ENCODE assay signal across 37 cellular contexts in the genomic region with DNA sequence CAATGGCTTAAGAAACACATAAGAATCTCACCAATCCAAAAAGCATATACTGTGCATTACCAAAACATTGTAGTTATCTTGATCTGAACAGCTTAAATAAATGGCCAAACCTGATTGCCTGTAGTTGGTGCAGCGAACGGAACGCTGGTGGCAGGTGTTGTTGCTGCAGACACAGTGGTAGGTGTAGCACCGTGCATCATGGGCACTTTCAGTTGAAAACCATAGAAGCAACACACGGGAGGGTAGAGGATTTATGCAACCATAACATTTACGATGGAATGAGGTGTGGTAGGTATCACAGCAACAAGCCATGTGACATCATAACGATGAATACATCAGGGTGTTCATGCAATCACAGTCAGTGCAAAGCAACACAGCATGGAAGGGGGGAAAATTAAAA.
DNase-seq lines count a peak whose midpoint lies in the region; ATAC-seq, FAIRE-seq and TF ChIP-seq lines count a peak whose summit lies in the region.
"Had no signal": no experiment of that assay in that cellular context is flagged by ENCODE, and none has a peak within 500 bp of the region (broad histone marks: within the 10 kb centered on the region; RNA-seq: fewer than 3 reads in every experiment).

No MANE protein-coding gene starts in this region.

- no peak for ATAC-seq in HepG2
- no peak for ATAC-seq in right lobe of liver
- ATAC-seq: A549; CD8-positive, alpha-beta T cell had no signal

- H2BK12ac ChIP-seq in H9 (ENCODE audit: insufficient read length, low read depth, low read length), result no peak overlapping the region
- no peak overlapping the region for H2BK12ac ChIP-seq in trophoblast cell (ENCODE audit: low read length)

- 99% methylated on average over 7 of the region's 7 CpGs for WGBS in HepG2 (ENCODE audit: low lambda C conversion rate)
- 77% methylated on average over 7 of the region's 7 CpGs for WGBS in right lobe of liver (ENCODE audit: insufficient coverage, low coverage, low lambda C conversion rate, missing lambda C conversion rate)
- no CpG with 5 or more reads among the region's 7 CpGs for WGBS in H9 (ENCODE audit: extremely low coverage, insufficient read length, low lambda C conversion rate)
- WGBS in trophoblast cell (ENCODE audit: extremely low coverage, insufficient coverage, insufficient read length), result no CpG with 5 or more reads among the region's 7 CpGs

- no peaks in the 10 kb centered on the region for H3K9me3 Mint-ChIP-seq in H9
- H3K9me3 Mint-ChIP-seq: CD14-positive monocyte; CD4-positive, alpha-beta memory T cell; CD4-positive, alpha-beta T cell; CD4-positive, CD25-positive, alpha-beta regulatory T cell; CD8-positive, alpha-beta memory T cell; CD8-positive, alpha-beta T cell had no signal

- no peak for TF ChIP-seq EP300 in HepG2 (IDR thresholded peaks at IDR 0.05; ENCODE audit: low read depth in 2 of 2, low read length in 2 of 2)
- TF ChIP-seq EP300 in HepG2 (CRISPR knock-in tag; IDR thresholded peaks at IDR 0.05; ENCODE audit: borderline replicate concordance), result no peak

- BruUV-seq in HepG2 (replicated peaks; lab: Mats Ljungman, UMichigan), result no TSS peak

- H3T11ph ChIP-seq in H9 (ENCODE audit: low read length), result no peak overlapping the region

- no peak overlapping the region for H3K27ac Mint-ChIP-seq in H9
- H3K27ac Mint-ChIP-seq: B cell; CD14-positive monocyte; CD4-positive, alpha-beta memory T cell; CD4-positive, alpha-beta T cell; CD4-positive, CD25-positive, alpha-beta regulatory T cell; CD8-positive, alpha-beta memory T cell; CD8-positive, alpha-beta T cell had no signal

- H4K8ac ChIP-seq in H9 (replicated peaks; ENCODE audit: insufficient read length, low read depth, low read length) (no peak overlapping the region), trophoblast cell (ENCODE audit: low read depth, low read length) (no peak overlapping the region)

- H3K23me2 ChIP-seq in H9 (ENCODE audit: insufficient read length, low read depth, low read length, poor library complexity, severe bottlenecking), result no peaks in the 10 kb centered on the region

- no peaks in the 10 kb centered on the region for H3K36me3 Mint-ChIP-seq in H9 (ENCODE audit: insufficient read depth in 1 of 3, low read depth in 3 of 3)

- POLR2A ChIA-PET in HepG2 (lab: Yijun Ruan, JAX), result no interaction called here

- H3K56ac ChIP-seq in H9 (ENCODE audit: insufficient read length, low read depth, low read length), result no peak overlapping the region

- H3K23ac ChIP-seq in H9 (ENCODE audit: insufficient read length, low read depth, low read length), result peak overlapping the region; percentile 95
- no peak overlapping the region for H3K23ac ChIP-seq in trophoblast cell (ENCODE audit: low read length)

- H3K4me1 ChIP-seq in HepG2 (ENCODE audit: insufficient read depth, low read length) (peaks cover 24% of the 10 kb centered on the region), right lobe of liver (no peaks in the 10 kb centered on the region), H9 (ENCODE audit: insufficient read depth, low read length) (no peaks in the 10 kb centered on the region), trophoblast cell (ENCODE audit: control insufficient read depth in 1 of 2, insufficient read depth in 2 of 2, low read length in 2 of 2) (peaks cover 0 to 1% of the 10 kb centered on the region in 2 experiments)
- H3K4me1 ChIP-seq: A549; BE2C; BLaER1; BLaER1 treated with 17β-estradiol and CSF1 and Interleukin-3, amounts not matched to agents 10 nM and 100 nM; Caco-2 had no signal

- H3K4me2 ChIP-seq in HepG2 (ENCODE audit: low read depth, low read length) (no peak overlapping the region), H9 (ENCODE audit: insufficient read depth, insufficient read length, low read length) (no peak overlapping the region), trophoblast cell (ENCODE audit: low read length) (no peak overlapping the region)
- H3K4me2 ChIP-seq: A549; BLaER1; BLaER1 treated with 17β-estradiol and CSF1 and Interleukin-3, amounts not matched to agents 10 nM and 100 nM had no signal

- no peak overlapping the region for H2BK15ac ChIP-seq in H9 (ENCODE audit: low read depth, low read length)

- no peak overlapping the region for H2BK20ac ChIP-seq in H9 (ENCODE audit: low read depth, low read length, poor library complexity, severe bottlenecking)

- TF ChIP-seq POLR2A in HepG2 (IDR thresholded peaks at IDR 0.05; ENCODE audit: insufficient read depth in 1 of 2, low read depth in 2 of 2, low read length in 2 of 2) (no peak), right lobe of liver (IDR thresholded peaks at IDR 0.05) (no peak), GM12891 (IDR thresholded peaks at IDR 0.05; ENCODE audit: low read depth, low read length) (no peak)

- CTCF ChIA-PET in HepG2 (lab: Yijun Ruan, JAX; ENCODE audit: low intra/inter-chr PET ratio, low total read pairs), result no interaction called here

- H3K14ac ChIP-seq in H9 (ENCODE audit: insufficient read depth, low read length) (no peak overlapping the region), trophoblast cell (ENCODE audit: low read length) (no peak overlapping the region)

- H3K36me3 ChIP-seq in HepG2 (replicated peaks in 1 of 2; ENCODE audit: control insufficient read depth in 1 of 2, insufficient read depth in 2 of 2, low read length in 2 of 2) (peaks cover 1 to 50% of the 10 kb centered on the region in 2 experiments; a peak in 4 of 5 replicates), right lobe of liver (peaks cover 0 to 3% (median 2%) of the 10 kb centered on the region in 4 donors), trophoblast cell (ENCODE audit: control insufficient read depth in 1 of 2, insufficient read depth in 2 of 2, low read length in 2 of 2) (peaks cover 2 to 4% of the 10 kb centered on the region in 2 experiments)
- H3K36me3 ChIP-seq: BE2C had no signal

- H3K9me3 ChIP-seq in HepG2 (ENCODE audit: low read length) (no peaks in the 10 kb centered on the region), right lobe of liver (no peaks in the 10 kb centered on the region), H9 (ENCODE audit: control insufficient read depth, low read depth, low read length) (no peaks in the 10 kb centered on the region), trophoblast cell (ENCODE audit: insufficient read depth, low read depth, low read length) (no peaks in the 10 kb centered on the region)
- H3K9me3 ChIP-seq: A549; BE2C; BLaER1; BLaER1 treated with 17β-estradiol and CSF1 and Interleukin-3, amounts not matched to agents 10 nM and 100 nM; Caco-2 had no signal

- H3K18ac ChIP-seq in H9 (ENCODE audit: insufficient read length, low read depth, low read length) (no peak overlapping the region), trophoblast cell (ENCODE audit: low read length) (no peak overlapping the region)

- H3K79me1 ChIP-seq in H9 (ENCODE audit: insufficient read depth, low read depth, low read length, poor library complexity, severe bottlenecking), result no peaks in the 10 kb centered on the region
- H3K79me1 ChIP-seq in trophoblast cell (ENCODE audit: low read length), result no peaks in the 10 kb centered on the region

- H2BK5ac ChIP-seq in H9 (ENCODE audit: insufficient read length, low read length), result no peak overlapping the region
- no peak overlapping the region for H2BK5ac ChIP-seq in trophoblast cell (ENCODE audit: low read depth, low read length, poor library complexity)

- H3K27ac ChIP-seq in HepG2 (ENCODE audit: extremely low read length, insufficient read depth, low read length), result no peak overlapping the region
- H3K27ac ChIP-seq in right lobe of liver, result no peak overlapping the region
- H3K27ac ChIP-seq in H9 (ENCODE audit: insufficient read length, low read depth, low read length), result no peak overlapping the region
- no peak overlapping the region for H3K27ac ChIP-seq in trophoblast cell (ENCODE audit: low read depth, low read length)
- H3K27ac ChIP-seq: 22Rv1; A549; BLaER1; BLaER1 treated with 17β-estradiol and CSF1 and Interleukin-3, amounts not matched to agents 10 nM and 100 nM; C4-2B had no signal

- H3K4me3 Mint-ChIP-seq in H9, result no peak overlapping the region
- H3K4me3 Mint-ChIP-seq: B cell; CD14-positive monocyte; CD4-positive, alpha-beta memory T cell; CD4-positive, alpha-beta T cell; CD4-positive, CD25-positive, alpha-beta regulatory T cell; CD8-positive, alpha-beta memory T cell; CD8-positive, alpha-beta T cell had no signal

- H2AK5ac ChIP-seq in H9 (ENCODE audit: insufficient read length, low read length), result no peak overlapping the region
- H2AK5ac ChIP-seq in trophoblast cell (ENCODE audit: low read length), result no peak overlapping the region

- H3K27me3 ChIP-seq in HepG2 (ENCODE audit: control insufficient read depth in 1 of 2, insufficient read depth in 2 of 2, low read length in 2 of 2), result no peaks in the 10 kb centered on the region
- H3K27me3 ChIP-seq in right lobe of liver, result no peaks in the 10 kb centered on the region
- H3K27me3 ChIP-seq in H9 (ENCODE audit: insufficient read depth, low read length), result no peaks in the 10 kb centered on the region
- H3K27me3 ChIP-seq in trophoblast cell (ENCODE audit: insufficient read depth, low read length), result no peaks in the 10 kb centered on the region
- H3K27me3 ChIP-seq: BE2C had no signal

- H2AFZ ChIP-seq in HepG2 (ENCODE audit: low read length), result no peak overlapping the region
- H2AFZ ChIP-seq in H9 (ENCODE audit: low read length), result no peak overlapping the region
- no peak overlapping the region for H2AFZ ChIP-seq in trophoblast cell (ENCODE audit: insufficient read depth, low read length, poor library complexity)

- no peak for TF ChIP-seq RAD21 in HepG2 (CRISPR knock-in tag; IDR thresholded peaks at IDR 0.05)

- H3K4ac ChIP-seq in H9 (ENCODE audit: low read depth, low read length), result no peak overlapping the region
- H3K4ac ChIP-seq in trophoblast cell (ENCODE audit: low read depth, low read length), result no peak overlapping the region

- H3K79me2 ChIP-seq in HepG2 (ENCODE audit: insufficient read depth, low read length) (no peaks in the 10 kb centered on the region), H9 (ENCODE audit: insufficient read depth, low read length) (no peaks in the 10 kb centered on the region), trophoblast cell (ENCODE audit: control insufficient read depth, insufficient read depth, low read length, poor library complexity) (no peaks in the 10 kb centered on the region)

- no peak overlapping the region for H3K9ac ChIP-seq in HepG2 (ENCODE audit: insufficient read depth, low read depth, low read length)
- H3K9ac ChIP-seq in H9 (ENCODE audit: extremely low read depth, insufficient read length, low read length), result no peak overlapping the region
- no peak overlapping the region for H3K9ac ChIP-seq in trophoblast cell (ENCODE audit: low read length)
- H3K9ac ChIP-seq: BLaER1; BLaER1 treated with 17β-estradiol and CSF1 and Interleukin-3, amounts not matched to agents 10 nM and 100 nM had no signal

- DNase-seq in HepG2 (ENCODE audit: low spot score) (no peak), right lobe of liver (no peak), GM12891 (ENCODE audit: insufficient read length, low spot score) (no peak), H9 (no peak), trophoblast cell (peak; percentile 15 to 56), superior temporal gyrus (ENCODE audit: extremely low spot score) (no peak), NCI-H524 (lab: John Stamatoyannopoulos, UW) (no peak)
- no peak for DNase-seq in activated CD4-positive, alpha-beta T cell treated with anti-CD3 and anti-CD28 coated beads for 48 hours
- DNase-seq: 8988T; ACHN; AML-193; BE2C; C1 segment of cervical spinal cord; Caco-2; Calu3; CD4-positive, alpha-beta memory T cell; CD4-positive, alpha-beta T cell; CD4-positive, CD25-positive, alpha-beta regulatory T cell; CD8-positive, alpha-beta memory T cell; CD8-positive, alpha-beta T cell; COR-L47; DMS 273 treated with DMSO at 0.1 percent for 48 hours; DMS153; DMS53; DMS79; DMS79 treated with DMSO at 0.1 percent for 48 hours; DND-41; EL had no signal

- intact Hi-C loops in HepG2 (cut with micrococcal nuclease; ENCODE audit: unreplicated experiment), result no loop called here
- intact Hi-C loops in right lobe of liver (cut with DNase I), result no loop called here

- FAIRE-seq in HepG2 (lab: Jason Lieb, UNC) (peak; percentile 4), GM12891 (lab: Jason Lieb, UNC) (peak; percentile 60)
- FAIRE-seq: A204.1, A549, D721Med had no signal

- in situ Hi-C loops in HepG2 (cut with HindIII; ENCODE audit: extremely low pct_ligation_motif_present, low pct_unique_long_range_greater_than_20kb), result no loop called here

- no peak overlapping the region for H4K5ac ChIP-seq in H9 (ENCODE audit: insufficient read length, low read depth, low read length)

- H4K91ac ChIP-seq in H9 (ENCODE audit: insufficient read length, low read depth, low read length) (no peak overlapping the region), trophoblast cell (ENCODE audit: low read depth, low read length) (no peak overlapping the region)

- H4K20me1 ChIP-seq in HepG2 (ENCODE audit: insufficient read depth, low read length) (no peaks in the 10 kb centered on the region), H9 (ENCODE audit: control insufficient read depth, insufficient read depth, insufficient read length) (no peaks in the 10 kb centered on the region)

- no peak overlapping the region for H4K12ac ChIP-seq in trophoblast cell (ENCODE audit: low read depth, low read length)

- H3K4me3 ChIP-seq in HepG2 (replicated peaks in 1 of 3; ENCODE audit: insufficient read depth in 1 of 3, low read depth in 2 of 3, low read length in 3 of 3) (no peak overlapping the region), right lobe of liver (no peak overlapping the region), trophoblast cell (ENCODE audit: low read depth, low read length) (no peak overlapping the region)
- H3K4me3 ChIP-seq: A549; BLaER1; BLaER1 treated with 17β-estradiol and CSF1 and Interleukin-3, amounts not matched to agents 10 nM and 100 nM had no signal

- peaks cover 5 to 8% of the 10 kb centered on the region in 2 experiments for H3K4me1 Mint-ChIP-seq in H9
- H3K4me1 Mint-ChIP-seq: CD14-positive monocyte; CD4-positive, alpha-beta memory T cell; CD4-positive, CD25-positive, alpha-beta regulatory T cell; CD8-positive, alpha-beta memory T cell had no signal

- peaks cover 2% of the 10 kb centered on the region; the same call in 1 of the 2 replicates for H3K27me3 Mint-ChIP-seq in H9 (ENCODE audit: low read depth)
- H3K27me3 Mint-ChIP-seq: B cell; CD4-positive, alpha-beta memory T cell; CD4-positive, alpha-beta T cell; CD4-positive, CD25-positive, alpha-beta regulatory T cell had no signal

- H2BK120ac ChIP-seq in H9 (ENCODE audit: low read depth, low read length, poor library complexity, severe bottlenecking) (no peak overlapping the region), trophoblast cell (ENCODE audit: insufficient read depth, low read length, poor library complexity) (no peak overlapping the region)

- TF ChIP-seq CTCF in HepG2 (CRISPR knock-in tag; IDR thresholded peaks at IDR 0.05) (no peak), right lobe of liver (IDR thresholded peaks at IDR 0.05) (no peak), H9 (conservative IDR thresholded peaks at IDR 0.05) (no peak)

Comparison
In these comparisons a context has a peak if more than half of its experiments do, and no peak if none do; other contexts are left out.
1. DNase-seq: peak in trophoblast cell (2 of 2); none in HepG2 (single experiment), right lobe of liver (0 of 3), GM12891 (single experiment), H9 (single experiment), superior temporal gyrus (single experiment), NCI-H524 (0 of 2) and activated CD4-positive, alpha-beta T cell treated with anti-CD3 and anti-CD28 coated beads for 48 hours (single experiment).